Comparison of ENCODE assay signal across 15 cellular contexts in genomic region chr12:111427417-111428074, GRCh38. TPM values are rescaled to one million over a fixed set of nuclear protein-coding genes. Genes with fewer than 3 reads are reported as not detected.
DNase-seq lines count a peak whose midpoint lies in the region; ATAC-seq, FAIRE-seq and TF ChIP-seq lines count a peak whose summit lies in the region.
"Had no signal": no experiment of that assay in that cellular context is flagged by ENCODE, and none has a peak within 500 bp of the region (broad histone marks: within the 10 kb centered on the region; RNA-seq: fewer than 3 reads in every experiment).

No MANE protein-coding gene starts in this region.

- intact Hi-C loops in activated B cell treated with CpG ODN at 0.5 μM for 24 hours (cut with micrococcal nuclease) = no loop called here
- intact Hi-C loops in HepG2 (cut with micrococcal nuclease; ENCODE audit: unreplicated experiment) = no loop called here
- intact Hi-C loops in stomach (cut with DNase I; ENCODE audit: low total_unique reads) = no loop called here

- POLR2A ChIA-PET in activated B cell treated with CpG ODN at 0.5 μM for 24 hours (lab: Charles Lee) (interaction anchor here (0.7 to 2.8 kb wide), 9 partner anchors 16 to 103 kb away, joined by 3 to 12 read pairs (median 4); no protein-coding TSS in a partner anchor), HepG2 (lab: Yijun Ruan, JAX) (no interaction called here)

- no peak for FAIRE-seq in HepG2 (lab: Jason Lieb, UNC)

- H3K27me3 Mint-ChIP-seq in activated T-cell treated with anti-CD3 and anti-CD28 coated beads, Interleukin-2, amount 50 U/mL, for 4 hours (ENCODE audit: low read depth) = no peaks in the 10 kb centered on the region
- no peaks in the 10 kb centered on the region for H3K27me3 Mint-ChIP-seq in activated B cell treated with CpG ODN at 0.5 μM for 24 hours

- H3K4me2 ChIP-seq in HepG2 (ENCODE audit: low read depth, low read length) = no peak overlapping the region

- H3K4me1 ChIP-seq in HepG2 (ENCODE audit: insufficient read depth, low read length) (peaks cover 41% of the 10 kb centered on the region), stomach (peaks cover 29 to 86% (median 63%) of the 10 kb centered on the region in 4 donors)

- peak overlapping the region; percentile 8 for H3K4me3 Mint-ChIP-seq in activated T-cell treated with anti-CD3 and anti-CD28 coated beads, Interleukin-2, amount 50 U/mL, for 4 hours
- no peak overlapping the region for H3K4me3 Mint-ChIP-seq in activated B cell treated with CpG ODN at 0.5 μM for 24 hours

- TF ChIP-seq CTCF in activated B cell treated with CpG ODN at 0.5 μM for 24 hours (IDR thresholded peaks at IDR 0.05) (no peak), HepG2 (CRISPR knock-in tag; IDR thresholded peaks at IDR 0.05) (no peak), stomach (IDR thresholded peaks at IDR 0.05) (no peak)

- H3K27me3 ChIP-seq in HepG2 (ENCODE audit: control insufficient read depth in 1 of 2, insufficient read depth in 2 of 2, low read length in 2 of 2) = no peaks in the 10 kb centered on the region
- H3K27me3 ChIP-seq in stomach = no peaks in the 10 kb centered on the region

- TF ChIP-seq RAD21 in HepG2 (CRISPR knock-in tag; IDR thresholded peaks at IDR 0.05) = no peak

- H3K4me1 Mint-ChIP-seq in activated T-cell treated with anti-CD3 and anti-CD28 coated beads, Interleukin-2, amount 50 U/mL, for 4 hours (ENCODE audit: low read depth) = peaks cover 85% of the 10 kb centered on the region
- peaks cover 78% of the 10 kb centered on the region for H3K4me1 Mint-ChIP-seq in activated B cell treated with CpG ODN at 0.5 μM for 24 hours

- no peaks in the 10 kb centered on the region for H3K9me3 Mint-ChIP-seq in activated T-cell treated with anti-CD3 and anti-CD28 coated beads, Interleukin-2, amount 50 U/mL, for 4 hours
- H3K9me3 Mint-ChIP-seq in activated B cell treated with CpG ODN at 0.5 μM for 24 hours = no peaks in the 10 kb centered on the region

- H3K27ac ChIP-seq in HepG2 (ENCODE audit: extremely low read length, insufficient read depth, low read length) (no peak overlapping the region), stomach (peak overlapping the region in 3 of 5 donors; percentile 78 to 83 (median 81))

- TF ChIP-seq POLR2A in HepG2 (IDR thresholded peaks at IDR 0.05; ENCODE audit: insufficient read depth in 1 of 2, low read depth in 2 of 2, low read length in 2 of 2) (no peak), stomach (IDR thresholded peaks at IDR 0.05) (no peak)

- H2AFZ ChIP-seq in HepG2 (ENCODE audit: low read length) = no peak overlapping the region

- TF ChIP-seq EP300 in HepG2 (IDR thresholded peaks at IDR 0.05; ENCODE audit: low read depth in 2 of 2, low read length in 2 of 2) (no peak), HepG2 (CRISPR knock-in tag; IDR thresholded peaks at IDR 0.05; ENCODE audit: borderline replicate concordance) (no peak), stomach (IDR thresholded peaks at IDR 0.05) (no peak)

- H3K9me3 ChIP-seq in HepG2 (ENCODE audit: low read length) (no peaks in the 10 kb centered on the region), stomach (no peaks in the 10 kb centered on the region)

- H3K36me3 ChIP-seq in HepG2 (replicated peaks in 1 of 2; ENCODE audit: control insufficient read depth in 1 of 2, insufficient read depth in 2 of 2, low read length in 2 of 2) (peaks cover 2 to 18% of the 10 kb centered on the region in 2 experiments; a peak in 3 of 5 replicates), stomach (no peaks in the 10 kb centered on the region)

- in situ Hi-C loops in HepG2 (cut with HindIII; ENCODE audit: extremely low pct_ligation_motif_present, low pct_unique_long_range_greater_than_20kb) = no loop called here

- CTCF ChIA-PET in activated B cell treated with CpG ODN at 0.5 μM for 24 hours (lab: Charles Lee) = interaction anchor here (0.7 to 1.4 kb wide), 2 partner anchors 30 to 52 kb away, joined by 4 to 6 read pairs; no protein-coding TSS in a partner anchor
- CTCF ChIA-PET in HepG2 (lab: Yijun Ruan, JAX; ENCODE audit: low intra/inter-chr PET ratio, low total read pairs) = no interaction called here

- DNase-seq in activated T-cell treated with anti-CD3 and anti-CD28 coated beads, Interleukin-2, amount 50 U/mL, for 4 hours = no peak
- DNase-seq in activated T-cell treated with anti-CD3 and anti-CD28 coated beads, Interleukin-2, amount 50 U/mL, for 48 hours = no peak
- DNase-seq in activated B cell treated with CpG ODN at 0.5 μM for 24 hours = no peak
- no peak for DNase-seq in HepG2 (ENCODE audit: low spot score)
- no peak for DNase-seq in stomach
- DNase-seq in stimulated activated CD4-positive, alpha-beta T cell treated with anti-CD3 and anti-CD28 coated beads, Interleukin-1b, Interleukin-23, amount 100 ng/mL, for 48 hours = no peak
- DNase-seq: activated CD4-positive, CD25-positive, alpha-beta regulatory T cell treated with anti-CD3 and anti-CD28 coated beads, Interleukin-2, amount 50 U/mL, for 72 hours; islet precursor cell; NCI-H187; NCI-H524; stimulated activated CD4-positive, alpha-beta T cell treated with anti-CD3 and anti-CD28 coated beads, Interleukin-4, amount 100 ng/mL, for 24 hours; stimulated activated naive CD4-positive, alpha-beta T cell treated with Interleukin-2 at 50 U/mL for 16 hours had no signal

- BruUV-seq in HepG2 (replicated peaks; lab: Mats Ljungman, UMichigan) = no TSS peak

- peak overlapping the region; percentile 77 for H3K27ac Mint-ChIP-seq in activated B cell treated with CpG ODN at 0.5 μM for 24 hours

- WGBS in HepG2 (ENCODE audit: low lambda C conversion rate) = 95% methylated on average over 4 of the region's 7 CpGs
- 91 to 96% (median 95%) methylated on average over 7 of the region's 7 CpGs for WGBS in stomach, 5 donors

- no peak for ATAC-seq in activated T-cell treated with anti-CD3 and anti-CD28 coated beads, Interleukin-2, amount 50 U/mL, for 4 hours
- no peak for ATAC-seq in activated B cell treated with CpG ODN at 0.5 μM for 24 hours (ENCODE audit: low read depth)
- no peak for ATAC-seq in HepG2
- ATAC-seq in HG03196 (IDR thresholded peaks at IDR 0.05; ENCODE audit: unreplicated experiment) = no peak
- no peak for ATAC-seq in HG02884 (IDR thresholded peaks at IDR 0.05; ENCODE audit: unreplicated experiment)
- ATAC-seq: Panc1 had no signal

- 0 out of 2 replicates have a peak, but pooled peaks cover 1% of the 10 kb centered on the region for H4K20me1 ChIP-seq in HepG2 (ENCODE audit: insufficient read depth, low read length)

- no peak overlapping the region for H3K4me3 ChIP-seq in HepG2 (replicated peaks in 1 of 3; ENCODE audit: insufficient read depth in 1 of 3, low read depth in 2 of 3, low read length in 3 of 3)
- H3K4me3 ChIP-seq in stomach = no peak overlapping the region

- no peak overlapping the region for H3K9ac ChIP-seq in HepG2 (ENCODE audit: insufficient read depth, low read depth, low read length)

- peaks cover 2% of the 10 kb centered on the region for H3K79me2 ChIP-seq in HepG2 (ENCODE audit: insufficient read depth, low read length)

- peaks cover 12% of the 10 kb centered on the region for H3K36me3 Mint-ChIP-seq in activated T-cell treated with anti-CD3 and anti-CD28 coated beads, Interleukin-2, amount 50 U/mL, for 4 hours (ENCODE audit: insufficient read depth)
- H3K36me3 Mint-ChIP-seq in activated B cell treated with CpG ODN at 0.5 μM for 24 hours (ENCODE audit: low read depth) = peaks cover 35% of the 10 kb centered on the region

RNA-seq across cellular contexts. Expression of gene SH2B3, which starts 21.8 kb away (rescaled TPM):
- 10 to 100 TPM; 32.7 to 37.8 (median 35.9) TPM for total RNA-seq in activated T-cell treated with anti-CD3 and anti-CD28 coated beads, Interleukin-2, amount 50 U/mL, for 4 hours
- total RNA-seq in activated B cell treated with CpG ODN at 0.5 μM for 24 hours (46.7 and 50.7 TPM in 2 replicates), HepG2 (2016; rRNA removed; fragmentation: Illumina TruSeq; extraction: Trizol) (6.8 and 6.9 TPM in 2 replicates), stomach (10 to 100 TPM in 2 of 5 donors, 1 to 10 TPM in 3; 5.3 to 21.7 (median 9.8) TPM)
- total RNA-seq in HepG2 (2016; cell fraction: cytosol; rRNA removed; fragmentation: Illumina TruSeq; extraction: Trizol; ENCODE audit: low read depth) = 3.0 and 4.5 TPM in 2 replicates
- 5.3 and 6.3 TPM in 2 replicates for total RNA-seq in HepG2 (2016; cell fraction: insoluble cytoplasmic fraction; rRNA removed; fragmentation: Illumina TruSeq; extraction: Trizol)
- total RNA-seq in HepG2 (2016; cell fraction: membrane; rRNA removed; fragmentation: Illumina TruSeq; extraction: Trizol) = 8.1 and 8.8 TPM in 2 replicates
- 3.3 and 4.2 TPM in 2 replicates for total RNA-seq in HepG2 (2016; cell fraction: nucleus; rRNA removed; fragmentation: Illumina TruSeq; extraction: Trizol)
- polyA plus RNA-seq in HepG2 (2011; rRNA removed) (6.8 and 7.1 TPM in 2 replicates), stomach (1 to 10 TPM; 2.5 to 8.1 (median 7.3) TPM)
- 5.9 and 7.0 TPM in 2 replicates for polyA plus RNA-seq in HepG2 (2011; cell fraction: cytosol; rRNA removed)
- 6.3 and 7.7 TPM in 2 replicates for polyA plus RNA-seq in HepG2 (2011; cell fraction: nucleus; rRNA removed)
- 5.1 and 9.2 TPM in 2 replicates for polyA plus RNA-seq in HepG2 (2012)
- 0.99 and 1.3 TPM in 2 replicates for polyA plus RNA-seq in HepG2 (2016; cell fraction: cytosol; fragmentation: Illumina TruSeq; extraction: Trizol; ENCODE audit: low read depth)
- polyA plus RNA-seq in HepG2 (2016; cell fraction: insoluble cytoplasmic fraction; fragmentation: Illumina TruSeq; extraction: Trizol; ENCODE audit: low read depth) = 7.6 and 9.1 TPM in 2 replicates
- polyA plus RNA-seq in HepG2 (2016; cell fraction: membrane; fragmentation: Illumina TruSeq; extraction: Trizol; ENCODE audit: low read depth) = 5.2 and 5.7 TPM in 2 replicates
- polyA plus RNA-seq in HepG2 (2016; cell fraction: nucleus; fragmentation: Illumina TruSeq; extraction: Trizol; ENCODE audit: insufficient read depth, low read depth) = 8.8 and 9.8 TPM in 2 replicates
- 2.2 and 11.4 TPM in 2 replicates for polyA minus RNA-seq in HepG2 (2011; rRNA and poly(A)+ RNA removed; ENCODE audit: low replicate concordance)
- 6.2 and 6.9 TPM in 2 replicates for polyA minus RNA-seq in HepG2 (2011; cell fraction: cytosol; rRNA and poly(A)+ RNA removed)
- 3.3 and 3.9 TPM in 2 replicates for polyA minus RNA-seq in HepG2 (2011; cell fraction: nucleus; rRNA and poly(A)+ RNA removed)

RNA-seq across cellular contexts. Expression of gene PHETA1, which starts 58.7 kb away (rescaled TPM):
- 1 to 10 TPM; 1.3 to 3.3 (median 1.8) TPM for total RNA-seq in activated T-cell treated with anti-CD3 and anti-CD28 coated beads, Interleukin-2, amount 50 U/mL, for 4 hours
- total RNA-seq in activated B cell treated with CpG ODN at 0.5 μM for 24 hours (1.6 and 2.0 TPM in 2 replicates), HepG2 (2016; rRNA removed; fragmentation: Illumina TruSeq; extraction: Trizol) (12.7 and 20.8 TPM in 2 replicates), stomach (10 to 100 TPM in 4 of 5 donors, 1 to 10 TPM in 1; 7.0 to 59.3 (median 18.7) TPM)
- total RNA-seq in HepG2 (2016; cell fraction: cytosol; rRNA removed; fragmentation: Illumina TruSeq; extraction: Trizol; ENCODE audit: low read depth) = 4.6 and 5.4 TPM in 2 replicates
- total RNA-seq in HepG2 (2016; cell fraction: insoluble cytoplasmic fraction; rRNA removed; fragmentation: Illumina TruSeq; extraction: Trizol) = 11.4 and 21.0 TPM in 2 replicates
- total RNA-seq in HepG2 (2016; cell fraction: membrane; rRNA removed; fragmentation: Illumina TruSeq; extraction: Trizol) = 20.1 and 22.4 TPM in 2 replicates
- 11.4 and 16.8 TPM in 2 replicates for total RNA-seq in HepG2 (2016; cell fraction: nucleus; rRNA removed; fragmentation: Illumina TruSeq; extraction: Trizol)
- polyA plus RNA-seq in HepG2 (2011; rRNA removed) (11.3 and 15.8 TPM in 2 replicates), stomach (10 to 100 TPM; 13.3 to 42.0 (median 16.8) TPM)
- 13.8 and 16.9 TPM in 2 replicates for polyA plus RNA-seq in HepG2 (2011; cell fraction: cytosol; rRNA removed)
- 38.7 and 41.4 TPM in 2 replicates for polyA plus RNA-seq in HepG2 (2011; cell fraction: nucleus; rRNA removed)
- polyA plus RNA-seq in HepG2 (2012) = 7.6 and 12.3 TPM in 2 replicates
- 4.7 and 5.7 TPM in 2 replicates for polyA plus RNA-seq in HepG2 (2016; cell fraction: cytosol; fragmentation: Illumina TruSeq; extraction: Trizol; ENCODE audit: low read depth)
- 15.8 and 19.6 TPM in 2 replicates for polyA plus RNA-seq in HepG2 (2016; cell fraction: insoluble cytoplasmic fraction; fragmentation: Illumina TruSeq; extraction: Trizol; ENCODE audit: low read depth)
- polyA plus RNA-seq in HepG2 (2016; cell fraction: membrane; fragmentation: Illumina TruSeq; extraction: Trizol; ENCODE audit: low read depth) = 18.1 and 18.8 TPM in 2 replicates
- 31.9 and 34.8 TPM in 2 replicates for polyA plus RNA-seq in HepG2 (2016; cell fraction: nucleus; fragmentation: Illumina TruSeq; extraction: Trizol; ENCODE audit: insufficient read depth, low read depth)
- polyA minus RNA-seq in HepG2 (2011; rRNA and poly(A)+ RNA removed; ENCODE audit: low replicate concordance) = 1.6 and 19.4 TPM in 2 replicates
- 7.2 and 10.0 TPM in 2 replicates for polyA minus RNA-seq in HepG2 (2011; cell fraction: cytosol; rRNA and poly(A)+ RNA removed)
- 6.4 and 9.7 TPM in 2 replicates for polyA minus RNA-seq in HepG2 (2011; cell fraction: nucleus; rRNA and poly(A)+ RNA removed)
